ENCODE assay signal across 8 cellular contexts in genomic region chr17:10618202-10618635, GRCh38. TPM values are rescaled to one million over a fixed set of nuclear protein-coding genes. Genes with fewer than 3 reads are reported as not detected.
DNase-seq lines count a peak whose midpoint lies in the region; ATAC-seq, FAIRE-seq and TF ChIP-seq lines count a peak whose summit lies in the region.

No MANE protein-coding gene starts in this region.

- H3K9ac ChIP-seq in trophoblast cell (ENCODE audit: low read length), result no peak overlapping the region

- DNase-seq in COLO668 (lab: John Stamatoyannopoulos, UW; ENCODE audit: unreplicated experiment), result peak; percentile 41
- peak; percentile 56 for DNase-seq in HS-27A (ENCODE audit: low read depth)
- peak; percentile 55 for DNase-seq in RCC 7860 (ENCODE audit: low spot score)
- peak; percentile 23 for DNase-seq in activated T-helper 9 cell treated with anti-CD3 and anti-CD28 coated beads, Interleukin-2, amount 50 U/mL, for 16 hours (ENCODE audit: low read depth)
- DNase-seq in trophoblast cell, result peak; percentile 65 to 92
- peak; percentile 67 for DNase-seq in urothelium cell line (ENCODE audit: low spot score)

- H3K4me3 ChIP-seq in gastroesophageal sphincter (no peak overlapping the region), trophoblast cell (ENCODE audit: low read depth, low read length) (no peak overlapping the region)

- ATAC-seq in GM19372 (IDR thresholded peaks at IDR 0.05; ENCODE audit: low read depth, unreplicated experiment) (peak; percentile 80), gastroesophageal sphincter (peak; percentile 80)

- H3K9me3 ChIP-seq in gastroesophageal sphincter (no peaks in the 10 kb centered on the region), trophoblast cell (ENCODE audit: insufficient read depth, low read depth, low read length) (no peaks in the 10 kb centered on the region)

- no peak overlapping the region for H3K4me2 ChIP-seq in trophoblast cell (ENCODE audit: low read length)

- H3K27me3 ChIP-seq in gastroesophageal sphincter (no peaks in the 10 kb centered on the region), trophoblast cell (ENCODE audit: insufficient read depth, low read length) (no peaks in the 10 kb centered on the region)

- no peak overlapping the region for H2AK5ac ChIP-seq in trophoblast cell (ENCODE audit: low read length)

- no peak overlapping the region for H2BK120ac ChIP-seq in trophoblast cell (ENCODE audit: insufficient read depth, low read length, poor library complexity)

- H3K36me3 ChIP-seq in gastroesophageal sphincter (no peaks in the 10 kb centered on the region), trophoblast cell (ENCODE audit: control insufficient read depth in 1 of 2, insufficient read depth in 2 of 2, low read length in 2 of 2) (no peaks in the 10 kb centered on the region)

- no peak overlapping the region for H3K18ac ChIP-seq in trophoblast cell (ENCODE audit: low read length)

- no peaks in the 10 kb centered on the region for H3K79me2 ChIP-seq in trophoblast cell (ENCODE audit: control insufficient read depth, insufficient read depth, low read length, poor library complexity)

- no peak for TF ChIP-seq POLR2A in gastroesophageal sphincter (IDR thresholded peaks at IDR 0.05)

- FAIRE-seq in RCC 7860 (lab: Jason Lieb, UNC), result no peak
- FAIRE-seq in urothelium cell line (lab: Jason Lieb, UNC), result no peak

- H3K4me1 ChIP-seq in gastroesophageal sphincter (peaks cover 0 to 13% (median 0%) of the 10 kb centered on the region in 3 donors), trophoblast cell (ENCODE audit: control insufficient read depth in 1 of 2, insufficient read depth in 2 of 2, low read length in 2 of 2) (no peaks in the 10 kb centered on the region)

- peak in 3 of 4 experiments; percentile 54 to 89 (median 68) for TF ChIP-seq CTCF in gastroesophageal sphincter (IDR thresholded peaks at IDR 0.05)

- no peak overlapping the region for H3K4ac ChIP-seq in trophoblast cell (ENCODE audit: low read depth, low read length)

- H2BK12ac ChIP-seq in trophoblast cell (ENCODE audit: low read length), result no peak overlapping the region

- no peak overlapping the region for H3K14ac ChIP-seq in trophoblast cell (ENCODE audit: low read length)

- H3K27ac ChIP-seq in gastroesophageal sphincter, result no peak overlapping the region
- H3K27ac ChIP-seq in trophoblast cell (ENCODE audit: low read depth, low read length), result no peak overlapping the region

- 21 to 33% methylated on average over 4 of the region's 7 CpGs for WGBS in gastroesophageal sphincter (ENCODE audit: low coverage in 1 of 2), 2 donors
- WGBS in trophoblast cell (ENCODE audit: extremely low coverage, insufficient coverage, insufficient read length), result no CpG with 5 or more reads among the region's 7 CpGs

- H2AFZ ChIP-seq in trophoblast cell (ENCODE audit: insufficient read depth, low read length, poor library complexity), result no peak overlapping the region

- no peak overlapping the region for H4K12ac ChIP-seq in trophoblast cell (ENCODE audit: low read depth, low read length)

- H2BK5ac ChIP-seq in trophoblast cell (ENCODE audit: low read depth, low read length, poor library complexity), result no peak overlapping the region

- no peak overlapping the region for H3K23ac ChIP-seq in trophoblast cell (ENCODE audit: low read length)

- no peak for TF ChIP-seq EP300 in gastroesophageal sphincter (IDR thresholded peaks at IDR 0.05)

- no peak overlapping the region for H4K91ac ChIP-seq in trophoblast cell (ENCODE audit: low read depth, low read length)

- no peak overlapping the region for H4K8ac ChIP-seq in trophoblast cell (ENCODE audit: low read depth, low read length)

- no peaks in the 10 kb centered on the region for H3K79me1 ChIP-seq in trophoblast cell (ENCODE audit: low read length)

RNA-seq across cellular contexts. Expression of gene MYH3, which starts 38.9 kb away (rescaled TPM):
- 1 to 10 TPM in 3 of 4 donors, under 1 TPM in 1; 0.87 to 3.5 (median 1.7) TPM for total RNA-seq in gastroesophageal sphincter
- polyA plus RNA-seq in trophoblast cell (2013), result 0.94 and 1.1 TPM in 2 replicates

Comparison
In these comparisons a context has a peak if more than half of its experiments do, and no peak if none do; other contexts are left out.
1. DNase-seq: peak in every context shown above with its lines; median percentile 78 in trophoblast cell; 67 in urothelium cell line; 56 in HS-27A; 55 in RCC 7860; 41 in COLO668; 23 in activated T-helper 9 cell treated with anti-CD3 and anti-CD28 coated beads, Interleukin-2, amount 50 U/mL, for 16 hours.